In the genomic region with DNA sequence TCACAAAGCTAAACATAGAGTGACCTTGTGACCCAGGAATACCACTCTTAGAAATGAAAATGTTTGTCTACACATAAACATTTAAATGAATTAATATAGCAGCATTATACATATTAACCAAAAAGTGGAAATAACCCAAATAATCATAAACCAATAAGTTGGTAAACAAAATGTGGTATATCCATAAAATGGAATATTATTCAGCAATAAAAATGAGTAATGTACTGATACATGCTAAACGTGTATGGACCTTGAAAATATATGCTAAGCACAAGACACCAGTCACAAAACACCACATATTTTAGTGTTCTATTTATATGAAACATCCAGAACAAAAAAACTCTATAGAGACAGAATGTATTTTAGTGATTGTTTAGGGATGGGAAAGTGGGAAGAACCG, we compare ENCODE assay signal across 30 cellular contexts.
DNase-seq lines count a peak whose midpoint lies in the region; ATAC-seq, FAIRE-seq and TF ChIP-seq lines count a peak whose summit lies in the region.
"Had no signal": no experiment of that assay in that cellular context is flagged by ENCODE, and none has a peak within 500 bp of the region (broad histone marks: within the 10 kb centered on the region; RNA-seq: fewer than 3 reads in every experiment).

No MANE protein-coding gene starts in this region.

- no peak for TF ChIP-seq CTCF in SK-N-SH (IDR thresholded peaks at IDR 0.05)

- no peak overlapping the region for H3K4me2 ChIP-seq in SK-N-SH
- H3K4me2 ChIP-seq: A549; BLaER1; BLaER1 treated with 17β-estradiol and CSF1 and Interleukin-3, amounts not matched to agents 10 nM and 100 nM had no signal

- no peak for TF ChIP-seq EP300 in SK-N-SH (IDR thresholded peaks at IDR 0.05; ENCODE audit: borderline replicate concordance in 1 of 2, low read depth in 1 of 2, low read length in 1 of 2)

- H3K27me3 ChIP-seq in SK-N-SH (ENCODE audit: insufficient read depth), result no peaks in the 10 kb centered on the region
- H3K27me3 ChIP-seq: BE2C; BLaER1; BLaER1 treated with 17β-estradiol and CSF1 and Interleukin-3, amounts not matched to agents 10 nM and 100 nM had no signal

- CTCF ChIA-PET in SK-N-SH (lab: Yijun Ruan, JAX), result no interaction called here

- 19% methylated on average over 2 of the region's 2 CpGs for WGBS in SK-N-SH (ENCODE audit: low lambda C conversion rate)

- DNase-seq in SK-N-SH, result no peak
- DNase-seq: 8988T; ACHN; AML-193; BE2C; C1 segment of cervical spinal cord; Caco-2; Calu3; CD4-positive, alpha-beta memory T cell; CD4-positive, alpha-beta T cell; CD4-positive, CD25-positive, alpha-beta regulatory T cell; CD8-positive, alpha-beta memory T cell; CD8-positive, alpha-beta T cell; COR-L47; DMS 273 treated with DMSO at 0.1 percent for 48 hours; DMS153; DMS53; DMS79; DMS79 treated with DMSO at 0.1 percent for 48 hours; DND-41; EL had no signal

- no peaks in the 10 kb centered on the region for H3F3A ChIP-seq in SK-N-SH (replicated peaks; ENCODE audit: insufficient read depth)

- H3K9ac ChIP-seq in SK-N-SH, result no peak overlapping the region
- H3K9ac ChIP-seq: BLaER1; BLaER1 treated with 17β-estradiol and CSF1 and Interleukin-3, amounts not matched to agents 10 nM and 100 nM had no signal

- H3K9me2 ChIP-seq in SK-N-SH, result no peaks in the 10 kb centered on the region

- no peak for TF ChIP-seq RAD21 in SK-N-SH (IDR thresholded peaks at IDR 0.05; ENCODE audit: low read length)

- H3K9me3 ChIP-seq in SK-N-SH, result no peaks in the 10 kb centered on the region
- H3K9me3 ChIP-seq: A549, BE2C, BLaER1 had no signal

- H3K79me2 ChIP-seq in SK-N-SH (ENCODE audit: insufficient read depth), result no peaks in the 10 kb centered on the region

- H3K36me3 ChIP-seq in SK-N-SH (replicated peaks in 1 of 2; ENCODE audit: control insufficient read depth in 1 of 2, insufficient read depth in 2 of 2, low read length in 1 of 2), result no peaks in the 10 kb centered on the region
- H3K36me3 ChIP-seq: BE2C; BLaER1; BLaER1 treated with 17β-estradiol and CSF1 and Interleukin-3, amounts not matched to agents 10 nM and 100 nM had no signal

- H3K4me3 ChIP-seq in SK-N-SH (ENCODE audit: low read depth in 2 of 2, low read length in 1 of 2), result no peak overlapping the region
- H3K4me3 ChIP-seq: A549; BLaER1; BLaER1 treated with 17β-estradiol and CSF1 and Interleukin-3, amounts not matched to agents 10 nM and 100 nM had no signal

- ATAC-seq in SK-N-SH treated with all-trans-retinoic acid at 6 μM for 48 hours (no peak), GM18870 (IDR thresholded peaks at IDR 0.05; ENCODE audit: unreplicated experiment) (no peak)
- ATAC-seq: A549; CD8-positive, alpha-beta T cell had no signal

- no peaks in the 10 kb centered on the region for H3K4me1 ChIP-seq in SK-N-SH (ENCODE audit: control insufficient read depth in 1 of 2, insufficient read depth in 2 of 2, low read depth in 1 of 2, low read length in 1 of 2)
- H3K4me1 ChIP-seq: A549; BE2C; BLaER1; BLaER1 treated with 17β-estradiol and CSF1 and Interleukin-3, amounts not matched to agents 10 nM and 100 nM; Caco-2 had no signal

- no peaks in the 10 kb centered on the region for H4K20me1 ChIP-seq in SK-N-SH (ENCODE audit: insufficient read depth)
- H4K20me1 ChIP-seq: BLaER1; BLaER1 treated with 17β-estradiol and CSF1 and Interleukin-3, amounts not matched to agents 10 nM and 100 nM had no signal

- FAIRE-seq in A204.1 (lab: Jason Lieb, UNC), result peak; percentile 6
- FAIRE-seq: A549, D721Med had no signal

- H2AFZ ChIP-seq in SK-N-SH (ENCODE audit: low read depth), result no peak overlapping the region

- POLR2A ChIA-PET in SK-N-SH (lab: Yijun Ruan, JAX), result no interaction called here

- no peak overlapping the region for H3K27ac ChIP-seq in SK-N-SH (ENCODE audit: low read depth in 2 of 2, low read length in 1 of 2)
- H3K27ac ChIP-seq: 22Rv1; A549; BLaER1; BLaER1 treated with 17β-estradiol and CSF1 and Interleukin-3, amounts not matched to agents 10 nM and 100 nM; C4-2B had no signal

TF ChIP-seq in SK-N-SH treated with all-trans-retinoic acid at 6 μM for 48 hours, 23 proteins besides CTCF, POLR2A, EP300 and RAD21:
- TF ChIP-seq ZNF8 (CRISPR knock-in tag; IDR thresholded peaks at IDR 0.05) (peak; percentile 92), SNAI2 (CRISPR knock-in tag; IDR thresholded peaks at IDR 0.05) (no peak)

TF ChIP-seq in SK-N-SH, 30 proteins besides CTCF, POLR2A, EP300 and RAD21:
- TF ChIP-seq FOXJ3 (CRISPR knock-in tag; IDR thresholded peaks at IDR 0.05), result no peak
- TF ChIP-seq CHD2 (IDR thresholded peaks at IDR 0.05; ENCODE audit: low read length, partially characterized antibody), result no peak
- TF ChIP-seq, protein P1, sequence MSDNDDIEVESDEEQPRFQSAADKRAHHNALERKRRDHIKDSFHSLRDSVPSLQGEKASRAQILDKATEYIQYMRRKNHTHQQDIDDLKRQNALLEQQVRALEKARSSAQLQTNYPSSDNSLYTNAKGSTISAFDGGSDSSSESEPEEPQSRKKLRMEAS (IDR thresholded peaks at IDR 0.05; ENCODE audit: low read depth), result no peak
- TF ChIP-seq MXI1 (IDR thresholded peaks at IDR 0.05; ENCODE audit: low read depth, low read length), result no peak
- TF ChIP-seq GABPA (IDR thresholded peaks at IDR 0.05; ENCODE audit: low read depth), result no peak
